Comparison of ENCODE assay signal across 1 cellular context in genomic region chr10:6140965-6141295, GRCh38.
TF ChIP-seq lines count a peak whose summit lies in the region.

No MANE protein-coding gene starts in this region.

TF ChIP-seq in WTC11, 78 proteins besides CTCF, POLR2A, EP300 and RAD21 (continued from another document):
- no peak for TF ChIP-seq CREB1 (CRISPR knock-in tag; IDR thresholded peaks at IDR 0.05)
- TF ChIP-seq ETV6 (CRISPR knock-in tag; IDR thresholded peaks at IDR 0.05), result no peak
- no peak for TF ChIP-seq MYBL2 (CRISPR knock-in tag; IDR thresholded peaks at IDR 0.05)
- TF ChIP-seq, protein P1, sequence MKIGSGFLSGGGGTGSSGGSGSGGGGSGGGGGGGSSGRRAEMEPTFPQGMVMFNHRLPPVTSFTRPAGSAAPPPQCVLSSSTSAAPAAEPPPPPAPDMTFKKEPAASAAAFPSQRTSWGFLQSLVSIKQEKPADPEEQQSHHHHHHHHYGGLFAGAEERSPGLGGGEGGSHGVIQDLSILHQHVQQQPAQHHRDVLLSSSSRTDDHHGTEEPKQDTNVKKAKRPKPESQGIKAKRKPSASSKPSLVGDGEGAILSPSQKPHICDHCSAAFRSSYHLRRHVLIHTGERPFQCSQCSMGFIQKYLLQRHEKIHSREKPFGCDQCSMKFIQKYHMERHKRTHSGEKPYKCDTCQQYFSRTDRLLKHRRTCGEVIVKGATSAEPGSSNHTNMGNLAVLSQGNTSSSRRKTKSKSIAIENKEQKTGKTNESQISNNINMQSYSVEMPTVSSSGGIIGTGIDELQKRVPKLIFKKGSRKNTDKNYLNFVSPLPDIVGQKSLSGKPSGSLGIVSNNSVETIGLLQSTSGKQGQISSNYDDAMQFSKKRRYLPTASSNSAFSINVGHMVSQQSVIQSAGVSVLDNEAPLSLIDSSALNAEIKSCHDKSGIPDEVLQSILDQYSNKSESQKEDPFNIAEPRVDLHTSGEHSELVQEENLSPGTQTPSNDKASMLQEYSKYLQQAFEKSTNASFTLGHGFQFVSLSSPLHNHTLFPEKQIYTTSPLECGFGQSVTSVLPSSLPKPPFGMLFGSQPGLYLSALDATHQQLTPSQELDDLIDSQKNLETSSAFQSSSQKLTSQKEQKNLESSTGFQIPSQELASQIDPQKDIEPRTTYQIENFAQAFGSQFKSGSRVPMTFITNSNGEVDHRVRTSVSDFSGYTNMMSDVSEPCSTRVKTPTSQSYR (CRISPR knock-in tag; IDR thresholded peaks at IDR 0.05), result no peak
- no peak for TF ChIP-seq JUN (CRISPR knock-in tag; IDR thresholded peaks at IDR 0.05)
- no peak for TF ChIP-seq OVOL2 (CRISPR knock-in tag; IDR thresholded peaks at IDR 0.05; ENCODE audit: borderline replicate concordance)
- no peak for TF ChIP-seq CREM (CRISPR knock-in tag; IDR thresholded peaks at IDR 0.05)
